18 cellular contexts compared by ENCODE assay signal in the genomic region with DNA sequence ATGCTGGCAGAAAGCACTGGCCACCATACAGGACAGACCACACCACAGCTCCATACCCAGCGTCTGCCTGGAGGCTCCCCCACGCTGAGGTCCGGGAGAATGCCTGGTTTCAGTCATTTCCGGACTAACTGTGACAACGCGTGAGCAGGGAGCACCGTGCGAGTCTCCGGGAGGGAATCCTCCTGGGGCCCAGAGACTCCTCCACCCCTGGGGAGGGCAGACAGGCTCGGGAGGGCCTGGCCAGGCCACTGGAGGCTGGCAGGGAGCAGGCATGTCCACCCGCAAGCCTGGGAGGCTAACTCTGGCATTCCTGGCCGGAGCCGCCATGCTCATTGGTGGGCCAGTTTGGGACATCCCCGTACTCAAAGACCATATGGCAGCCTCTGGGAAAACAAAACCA.
"Had no signal": no experiment of that assay in that cellular context is flagged by ENCODE, and none has a peak within 500 bp of the region (broad histone marks: within the 10 kb centered on the region; RNA-seq: fewer than 3 reads in every experiment).

No MANE protein-coding gene starts in this region.

- H3K27me3 Mint-ChIP-seq: activated naive CD8-positive, alpha-beta T cell treated with anti-CD3 and anti-CD28 coated beads for 36 hours had no signal

- H3K4me3 ChIP-seq: hepatocyte, prostate gland, right atrium auricular region, skin epidermis, stomach, vagina had no signal

- H3K9me3 ChIP-seq: prostate gland, right atrium auricular region, stomach, vagina had no signal

- H3K27ac Mint-ChIP-seq: activated naive CD8-positive, alpha-beta T cell treated with anti-CD3 and anti-CD28 coated beads for 36 hours; activated T-cell treated with anti-CD3 and anti-CD28 coated beads, Interleukin-2, amount 50 U/mL, for 72 hours had no signal

- H3K79me2 ChIP-seq: hepatocyte had no signal

- H3K27ac ChIP-seq: foreskin keratinocyte, hepatocyte, prostate gland, right atrium auricular region, skin epidermis, stomach, vagina had no signal

- H3K4me3 Mint-ChIP-seq: activated naive CD8-positive, alpha-beta T cell treated with anti-CD3 and anti-CD28 coated beads for 36 hours; activated T-cell treated with anti-CD3 and anti-CD28 coated beads, Interleukin-2, amount 50 U/mL, for 72 hours; nephron progenitor cell had no signal

- H3K4me2 ChIP-seq: hepatocyte had no signal

- DNase-seq: activated CD4-positive, alpha-beta T cell treated with anti-CD3 and anti-CD28 coated beads, Interleukin-2, amount 50 U/mL, for 4 hours; activated gamma-delta T cell treated with Interleukin-2 at 50 U/mL for 16 hours; activated naive CD8-positive, alpha-beta T cell treated with anti-CD3 and anti-CD28 coated beads for 36 hours; activated T-cell treated with anti-CD3 and anti-CD28 coated beads, Interleukin-2, amount 50 U/mL, for 72 hours; amniotic stem cell; caudate nucleus; foreskin keratinocyte; nephron progenitor cell; stimulated activated CD4-positive, alpha-beta T cell treated with anti-CD3 and anti-CD28 coated beads, Interleukin-15, amount 100 ng/mL, for 24 hours; stimulated activated CD4-positive, alpha-beta T cell treated with anti-CD3 and anti-CD28 coated beads, Interleukin-2, amount 100 ng/mL, for 48 hours; stomach; trophoblast cell had no signal

- H2AFZ ChIP-seq: hepatocyte had no signal

- H3K9me3 Mint-ChIP-seq: activated naive CD8-positive, alpha-beta T cell treated with anti-CD3 and anti-CD28 coated beads for 36 hours; activated T-cell treated with anti-CD3 and anti-CD28 coated beads, Interleukin-2, amount 50 U/mL, for 72 hours; nephron progenitor cell had no signal

- H3K4me1 ChIP-seq: foreskin keratinocyte, prostate gland, right atrium auricular region had no signal

- H3K27me3 ChIP-seq: foreskin keratinocyte, hepatocyte, right atrium auricular region, stomach, vagina had no signal

- ATAC-seq: activated T-cell treated with anti-CD3 and anti-CD28 coated beads, Interleukin-2, amount 50 U/mL, for 72 hours; foreskin keratinocyte; left lobe of liver had no signal
